Comparison of ENCODE assay signal across 1 cellular context in genomic region chrX:2498781-2499302, GRCh38.
A peak's percentile ranks its signal among the peaks of the same experiment; 100 is the strongest.
TF ChIP-seq lines count a peak whose summit lies in the region.

No MANE protein-coding gene starts in this region.

TF ChIP-seq in H1, 55 proteins besides CTCF, POLR2A, EP300 and RAD21 (continued from another document):
- TF ChIP-seq CHD7 (IDR thresholded peaks at IDR 0.05; ENCODE audit: insufficient replicate concordance, low read length) (peak; percentile 38), SIN3A (conservative IDR thresholded peaks at IDR 0.05 in 1 of 2, IDR thresholded peaks at IDR 0.05 in 1 of 2; ENCODE audit: low read depth in 1 of 2, low read length in 2 of 2) (no peak)
TF ChIP-seq in H1: peak in this region for 1.
